8 cellular contexts compared by ENCODE assay signal in genomic region chr15:78950906-78951840, GRCh38. TPM values are rescaled to one million over a fixed set of nuclear protein-coding genes. Genes with fewer than 3 reads are reported as not detected.
DNase-seq lines count a peak whose midpoint lies in the region; ATAC-seq and TF ChIP-seq lines count a peak whose summit lies in the region.

No MANE protein-coding gene starts in this region.

- H3K4me1 Mint-ChIP-seq in GM23338 = peaks cover 16% of the 10 kb centered on the region
- H3K4me1 Mint-ChIP-seq in activated naive CD4-positive, alpha-beta T cell treated with anti-CD3 and anti-CD28 coated beads, Interleukin-2, amount 10 ng/mL, durations not matched to agents 7 days and 5 days = peaks cover 12% of the 10 kb centered on the region

- TF ChIP-seq CTCF in GM23338 (conservative IDR thresholded peaks at IDR 0.05; ENCODE audit: low read depth in 2 of 2) (0 out of 4 replicates have a peak, but pooled peaks of 1 of the 2 experiments have one; percentile 3), kidney epithelial cell (IDR thresholded peaks at IDR 0.05; ENCODE audit: insufficient read depth, low read length, poor library complexity, severe bottlenecking) (peak; percentile 19)

- CTCF ChIA-PET in activated naive CD4-positive, alpha-beta T cell treated with anti-CD3 and anti-CD28 coated beads, Interleukin-2, amount 10 ng/mL, durations not matched to agents 7 days and 5 days (lab: Charles Lee) = no interaction called here

- DNase-seq in A172 (ENCODE audit: low spot score) (peak; percentile 8), GM23338 (ENCODE audit: low spot score) (no peak), amniotic epithelial cell (ENCODE audit: low read depth) (peak; percentile 63), kidney epithelial cell (ENCODE audit: low read depth) (no peak), NCI-H187 treated with DMSO at 0.1 percent for 48 hours (lab: John Stamatoyannopoulos, UW) (no peak)
- no peak for DNase-seq in activated naive CD4-positive, alpha-beta T cell treated with anti-CD3 and anti-CD28 coated beads, Interleukin-2, amount 10 ng/mL, durations not matched to agents 7 days and 5 days
- DNase-seq in stimulated activated CD8-positive, alpha-beta memory T cell treated with anti-CD3 and anti-CD28 coated beads, Interleukin-4, amount 100 ng/mL, for 48 hours = no peak
- DNase-seq in activated T-cell treated with anti-CD3 and anti-CD28 coated beads, Interleukin-2, amount 50 U/mL, for 48 hours = no peak

- ATAC-seq in GM23338 = peak; percentile 64

- no peak overlapping the region for H3K4me2 ChIP-seq in GM23338

- H3K36me3 ChIP-seq in GM23338 (ENCODE audit: insufficient read depth) (no peaks in the 10 kb centered on the region), kidney epithelial cell (ENCODE audit: control insufficient read depth, insufficient read depth, low read length) (no peaks in the 10 kb centered on the region)

- no peaks in the 10 kb centered on the region for H3K79me2 ChIP-seq in GM23338 (replicated peaks; ENCODE audit: insufficient read depth)

- no peaks in the 10 kb centered on the region for H3K9me3 Mint-ChIP-seq in GM23338
- H3K9me3 Mint-ChIP-seq in activated naive CD4-positive, alpha-beta T cell treated with anti-CD3 and anti-CD28 coated beads, Interleukin-2, amount 10 ng/mL, durations not matched to agents 7 days and 5 days = no peaks in the 10 kb centered on the region

- H3F3A ChIP-seq in GM23338 (replicated peaks; ENCODE audit: low read depth) = no peaks in the 10 kb centered on the region

- no peaks in the 10 kb centered on the region for H3K4me1 ChIP-seq in GM23338 (ENCODE audit: insufficient read depth)

- no peak overlapping the region for H3K27ac Mint-ChIP-seq in GM23338
- no peak overlapping the region for H3K27ac Mint-ChIP-seq in activated naive CD4-positive, alpha-beta T cell treated with anti-CD3 and anti-CD28 coated beads, Interleukin-2, amount 10 ng/mL, durations not matched to agents 7 days and 5 days

- no peaks in the 10 kb centered on the region for H3K27me3 ChIP-seq in GM23338 (ENCODE audit: insufficient read depth)
- H3K27me3 ChIP-seq in kidney epithelial cell (ENCODE audit: control insufficient read depth, insufficient read depth, low read length) = peaks cover 3% of the 10 kb centered on the region

- no peak overlapping the region for H3K4me3 ChIP-seq in GM23338
- no peak overlapping the region for H3K4me3 ChIP-seq in kidney epithelial cell (ENCODE audit: low read depth, low read length)

- H3K27ac ChIP-seq in GM23338 (ENCODE audit: low read depth) = no peak overlapping the region

- no peaks in the 10 kb centered on the region for H3K36me3 Mint-ChIP-seq in GM23338 (ENCODE audit: low read depth)
- no peaks in the 10 kb centered on the region for H3K36me3 Mint-ChIP-seq in activated naive CD4-positive, alpha-beta T cell treated with anti-CD3 and anti-CD28 coated beads, Interleukin-2, amount 10 ng/mL, durations not matched to agents 7 days and 5 days

- H3K4me3 Mint-ChIP-seq in GM23338 = no peak overlapping the region
- no peak overlapping the region for H3K4me3 Mint-ChIP-seq in activated naive CD4-positive, alpha-beta T cell treated with anti-CD3 and anti-CD28 coated beads, Interleukin-2, amount 10 ng/mL, durations not matched to agents 7 days and 5 days

- no peaks in the 10 kb centered on the region for H3K9me2 ChIP-seq in GM23338 (ENCODE audit: insufficient read depth)

- peaks cover 13% of the 10 kb centered on the region for H3K27me3 Mint-ChIP-seq in GM23338 (ENCODE audit: insufficient read depth, low read depth, poor library complexity)
- H3K27me3 Mint-ChIP-seq in activated naive CD4-positive, alpha-beta T cell treated with anti-CD3 and anti-CD28 coated beads, Interleukin-2, amount 10 ng/mL, durations not matched to agents 7 days and 5 days = peaks cover 45% of the 10 kb centered on the region

- H4K20me1 ChIP-seq in GM23338 (replicated peaks; ENCODE audit: insufficient read depth) = no peaks in the 10 kb centered on the region

- peak overlapping the region; percentile 87 for H2AFZ ChIP-seq in GM23338

TF ChIP-seq in GM23338, 12 proteins besides CTCF, POLR2A, EP300 and RAD21 (continues in another document):
- TF ChIP-seq EZH2 (IDR thresholded peaks at IDR 0.05; ENCODE audit: low read depth, unreplicated experiment) (no peak), CREB1 (CRISPR knock-in tag; IDR thresholded peaks at IDR 0.05; ENCODE audit: low read depth) (no peak), ZNF114 (CRISPR knock-in tag; IDR thresholded peaks at IDR 0.05) (no peak), ETS1 (IDR thresholded peaks at IDR 0.05) (no peak), JUNB (IDR thresholded peaks at IDR 0.05; ENCODE audit: unreplicated experiment) (no peak), NANOG (IDR thresholded peaks at IDR 0.05; ENCODE audit: borderline replicate concordance) (no peak)
- TF ChIP-seq, protein P1, sequence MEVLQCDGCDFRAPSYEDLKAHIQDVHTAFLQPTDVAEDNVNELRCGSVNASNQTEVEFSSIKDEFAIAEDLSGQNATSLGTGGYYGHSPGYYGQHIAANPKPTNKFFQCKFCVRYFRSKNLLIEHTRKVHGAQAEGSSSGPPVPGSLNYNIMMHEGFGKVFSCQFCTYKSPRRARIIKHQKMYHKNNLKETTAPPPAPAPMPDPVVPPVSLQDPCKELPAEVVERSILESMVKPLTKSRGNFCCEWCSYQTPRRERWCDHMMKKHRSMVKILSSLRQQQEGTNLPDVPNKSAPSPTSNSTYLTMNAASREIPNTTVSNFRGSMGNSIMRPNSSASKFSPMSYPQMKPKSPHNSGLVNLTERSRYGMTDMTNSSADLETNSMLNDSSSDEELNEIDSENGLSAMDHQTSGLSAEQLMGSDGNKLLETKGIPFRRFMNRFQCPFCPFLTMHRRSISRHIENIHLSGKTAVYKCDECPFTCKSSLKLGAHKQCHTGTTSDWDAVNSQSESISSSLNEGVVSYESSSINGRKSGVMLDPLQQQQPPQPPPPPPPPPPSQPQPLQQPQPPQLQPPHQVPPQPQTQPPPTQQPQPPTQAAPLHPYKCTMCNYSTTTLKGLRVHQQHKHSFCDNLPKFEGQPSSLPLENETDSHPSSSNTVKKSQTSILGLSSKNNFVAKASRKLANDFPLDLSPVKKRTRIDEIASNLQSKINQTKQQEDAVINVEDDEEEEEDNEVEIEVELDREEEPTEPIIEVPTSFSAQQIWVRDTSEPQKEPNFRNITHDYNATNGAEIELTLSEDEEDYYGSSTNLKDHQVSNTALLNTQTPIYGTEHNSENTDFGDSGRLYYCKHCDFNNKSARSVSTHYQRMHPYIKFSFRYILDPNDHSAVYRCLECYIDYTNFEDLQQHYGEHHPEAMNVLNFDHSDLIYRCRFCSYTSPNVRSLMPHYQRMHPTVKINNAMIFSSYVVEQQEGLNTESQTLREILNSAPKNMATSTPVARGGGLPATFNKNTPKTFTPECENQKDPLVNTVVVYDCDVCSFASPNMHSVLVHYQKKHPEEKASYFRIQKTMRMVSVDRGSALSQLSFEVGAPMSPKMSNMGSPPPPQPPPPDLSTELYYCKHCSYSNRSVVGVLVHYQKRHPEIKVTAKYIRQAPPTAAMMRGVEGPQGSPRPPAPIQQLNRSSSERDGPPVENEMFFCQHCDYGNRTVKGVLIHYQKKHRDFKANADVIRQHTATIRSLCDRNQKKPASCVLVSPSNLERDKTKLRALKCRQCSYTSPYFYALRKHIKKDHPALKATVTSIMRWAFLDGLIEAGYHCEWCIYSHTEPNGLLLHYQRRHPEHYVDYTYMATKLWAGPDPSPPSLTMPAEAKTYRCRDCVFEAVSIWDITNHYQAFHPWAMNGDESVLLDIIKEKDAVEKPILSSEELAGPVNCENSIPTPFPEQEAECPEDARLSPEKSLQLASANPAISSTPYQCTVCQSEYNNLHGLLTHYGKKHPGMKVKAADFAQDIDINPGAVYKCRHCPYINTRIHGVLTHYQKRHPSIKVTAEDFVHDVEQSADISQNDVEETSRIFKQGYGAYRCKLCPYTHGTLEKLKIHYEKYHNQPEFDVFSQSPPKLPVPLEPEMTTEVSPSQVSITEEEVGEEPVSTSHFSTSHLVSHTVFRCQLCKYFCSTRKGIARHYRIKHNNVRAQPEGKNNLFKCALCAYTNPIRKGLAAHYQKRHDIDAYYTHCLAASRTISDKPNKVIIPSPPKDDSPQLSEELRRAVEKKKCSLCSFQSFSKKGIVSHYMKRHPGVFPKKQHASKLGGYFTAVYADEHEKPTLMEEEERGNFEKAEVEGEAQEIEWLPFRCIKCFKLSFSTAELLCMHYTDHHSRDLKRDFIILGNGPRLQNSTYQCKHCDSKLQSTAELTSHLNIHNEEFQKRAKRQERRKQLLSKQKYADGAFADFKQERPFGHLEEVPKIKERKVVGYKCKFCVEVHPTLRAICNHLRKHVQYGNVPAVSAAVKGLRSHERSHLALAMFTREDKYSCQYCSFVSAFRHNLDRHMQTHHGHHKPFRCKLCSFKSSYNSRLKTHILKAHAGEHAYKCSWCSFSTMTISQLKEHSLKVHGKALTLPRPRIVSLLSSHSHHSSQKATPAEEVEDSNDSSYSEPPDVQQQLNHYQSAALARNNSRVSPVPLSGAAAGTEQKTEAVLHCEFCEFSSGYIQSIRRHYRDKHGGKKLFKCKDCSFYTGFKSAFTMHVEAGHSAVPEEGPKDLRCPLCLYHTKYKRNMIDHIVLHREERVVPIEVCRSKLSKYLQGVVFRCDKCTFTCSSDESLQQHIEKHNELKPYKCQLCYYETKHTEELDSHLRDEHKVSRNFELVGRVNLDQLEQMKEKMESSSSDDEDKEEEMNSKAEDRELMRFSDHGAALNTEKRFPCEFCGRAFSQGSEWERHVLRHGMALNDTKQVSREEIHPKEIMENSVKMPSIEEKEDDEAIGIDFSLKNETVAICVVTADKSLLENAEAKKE (CRISPR knock-in tag; IDR thresholded peaks at IDR 0.05) = no peak

RNA-seq across cellular contexts. Expression of gene CTSH, which starts 6.3 kb away (rescaled TPM):
- 52.8 and 58.4 TPM in 2 replicates for total RNA-seq in A172 (2014; rRNA removed; shearing (Covaris generic))
- 19.7 and 41.2 TPM in 2 replicates for total RNA-seq in GM23338 (2014; rRNA removed; shearing (Covaris generic))
- 18.2 and 19.9 TPM in 2 replicates for polyA plus RNA-seq in GM23338 (2016; fragmentation: Nextera tagmentation; extraction: Ambion mirVana)
- total RNA-seq in kidney epithelial cell = 103 and 125 TPM in 2 replicates

Comparison
In these comparisons a context has a peak if more than half of its experiments do, and no peak if none do; other contexts are left out.
1. DNase-seq: peak in A172 (single experiment) and amniotic epithelial cell (single experiment); none in GM23338 (single experiment), kidney epithelial cell (single experiment), activated naive CD4-positive, alpha-beta T cell treated with anti-CD3 and anti-CD28 coated beads, Interleukin-2, amount 10 ng/mL, durations not matched to agents 7 days and 5 days (single experiment), stimulated activated CD8-positive, alpha-beta memory T cell treated with anti-CD3 and anti-CD28 coated beads, Interleukin-4, amount 100 ng/mL, for 48 hours (single experiment), NCI-H187 treated with DMSO at 0.1 percent for 48 hours (single experiment) and activated T-cell treated with anti-CD3 and anti-CD28 coated beads, Interleukin-2, amount 50 U/mL, for 48 hours (0 of 2).